In the genomic region with DNA sequence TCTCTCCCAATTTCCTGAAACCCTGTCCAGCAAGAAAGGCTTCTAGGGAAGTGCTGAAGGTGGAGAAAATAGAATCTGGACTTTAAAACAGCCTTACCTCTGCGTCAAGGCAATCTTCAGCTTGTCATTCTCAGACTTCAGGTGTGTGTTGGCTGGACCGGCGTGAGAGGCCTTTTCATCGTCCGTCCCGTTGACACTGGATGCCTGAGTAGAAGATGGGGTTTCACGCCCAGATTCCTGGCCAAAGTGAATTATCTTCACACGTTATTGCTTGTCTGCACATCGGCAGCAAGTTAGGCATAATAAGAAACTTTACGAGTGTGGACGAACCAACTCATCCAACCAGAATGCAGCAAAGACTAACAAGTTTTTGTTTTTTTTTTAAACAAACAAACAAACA, we compare ENCODE assay signal across 32 cellular contexts. TPM values are rescaled to one million over a fixed set of nuclear protein-coding genes. Genes with fewer than 3 reads are reported as not detected.
"Had no signal": no experiment of that assay in that cellular context is flagged by ENCODE, and none has a peak within 500 bp of the region (broad histone marks: within the 10 kb centered on the region; RNA-seq: fewer than 3 reads in every experiment).

No MANE protein-coding gene starts in this region.

- H3K4me3 Mint-ChIP-seq: activated B cell treated with CpG ODN at 0.5 μM for 24 hours; activated naive CD8-positive, alpha-beta T cell; activated T-cell treated with anti-CD3 and anti-CD28 coated beads, Interleukin-2, amount 50 U/mL, for 24 hours; activated T-helper 17 cell treated with anti-CD3 and anti-CD28 coated beads, Interleukin-2, amount 50 U/mL, for 72 hours; effector memory CD8-positive, alpha-beta T cell; T-helper 17 cell; T-helper 2 cell treated with Interferon-gamma antibody and Interleukin-4, amounts not matched to agents 5 μg/mL and 100 μg/mL, for 36 hours had no signal

- ATAC-seq: activated CD4-positive, CD25-positive, alpha-beta regulatory T cell treated with anti-CD3 and anti-CD28 coated beads, Interleukin-2, amount 50 U/mL, for 24 hours; activated T-helper 17 cell treated with anti-CD3 and anti-CD28 coated beads, Interleukin-2, amount 50 U/mL, for 72 hours; body of pancreas; effector memory CD8-positive, alpha-beta T cell; foreskin keratinocyte; gastrocnemius medialis; T-helper 17 cell had no signal

- H3K9me3 Mint-ChIP-seq: activated B cell treated with CpG ODN at 0.5 μM for 24 hours; activated T-cell treated with anti-CD3 and anti-CD28 coated beads, Interleukin-2, amount 50 U/mL, for 24 hours; activated T-helper 17 cell treated with anti-CD3 and anti-CD28 coated beads, Interleukin-2, amount 50 U/mL, for 72 hours; effector memory CD8-positive, alpha-beta T cell; T-helper 2 cell treated with Interferon-gamma antibody and Interleukin-4, amounts not matched to agents 5 μg/mL and 100 μg/mL, for 36 hours had no signal

- H3K4me1 Mint-ChIP-seq: activated T-helper 17 cell treated with anti-CD3 and anti-CD28 coated beads, Interleukin-2, amount 50 U/mL, for 72 hours had no signal

- DNase-seq: activated B cell treated with CpG ODN at 0.5 μM for 24 hours; activated CD4-positive, alpha-beta T cell treated with anti-CD3 and anti-CD28 coated beads for 48 hours; activated CD4-positive, alpha-beta T cell treated with anti-CD3 and anti-CD28 coated beads, Interleukin-2, amount 50 U/mL, for 1 hour; activated CD4-positive, alpha-beta T cell treated with anti-CD3 and anti-CD28 coated beads, Interleukin-2, amount 50 U/mL, for 48 hours; activated CD8-positive, alpha-beta memory T cell treated with anti-CD3 and anti-CD28 coated beads, Interleukin-2, amount 50 U/mL, for 48 hours; activated effector memory CD4-positive, alpha-beta T cell treated with Interleukin-2 at 50 U/mL for 16 hours; activated gamma-delta T cell treated with Interleukin-2 at 50 U/mL for 16 hours; activated naive CD4-positive, alpha-beta T cell treated with anti-CD3 and anti-CD28 coated beads, Interleukin-2, amount 50 U/mL, for 16 hours; activated naive CD4-positive, alpha-beta T cell treated with Interleukin-2 at 50 U/mL for 16 hours; activated T-cell treated with anti-CD3 and anti-CD28 coated beads for 4 hours; activated T-cell treated with anti-CD3 and anti-CD28 coated beads, Interleukin-2, amount 50 U/mL, for 24 hours; amniotic stem cell; anterior cingulate cortex; body of pancreas; caudate nucleus; cortex of kidney; dermis blood vessel endothelial cell; effector CD4-positive, alpha-beta T cell; effector memory CD8-positive, alpha-beta T cell; erythroblast; foreskin keratinocyte; gastrocnemius medialis; T-helper 1 cell; T-helper 17 cell; T1000; WERI-Rb-1 had no signal

- H3K27me3 ChIP-seq: body of pancreas, esophagus muscularis mucosa, foreskin keratinocyte, gastrocnemius medialis had no signal

- H3K27me3 Mint-ChIP-seq: activated B cell treated with CpG ODN at 0.5 μM for 24 hours; activated naive CD8-positive, alpha-beta T cell; activated T-cell treated with anti-CD3 and anti-CD28 coated beads, Interleukin-2, amount 50 U/mL, for 24 hours; activated T-helper 17 cell treated with anti-CD3 and anti-CD28 coated beads, Interleukin-2, amount 50 U/mL, for 72 hours had no signal

- H3K27ac Mint-ChIP-seq: activated B cell treated with CpG ODN at 0.5 μM for 24 hours; activated naive CD8-positive, alpha-beta T cell; activated T-cell treated with anti-CD3 and anti-CD28 coated beads, Interleukin-2, amount 50 U/mL, for 24 hours; activated T-helper 17 cell treated with anti-CD3 and anti-CD28 coated beads, Interleukin-2, amount 50 U/mL, for 72 hours; effector memory CD8-positive, alpha-beta T cell; T-helper 17 cell; T-helper 2 cell treated with Interferon-gamma antibody and Interleukin-4, amounts not matched to agents 5 μg/mL and 100 μg/mL, for 36 hours had no signal

- H3K36me3 ChIP-seq: gastrocnemius medialis had no signal

- H3K4me1 ChIP-seq: esophagus muscularis mucosa, foreskin keratinocyte, gastrocnemius medialis had no signal

- H3K27ac ChIP-seq: body of pancreas, esophagus muscularis mucosa, foreskin keratinocyte, gastrocnemius medialis, WERI-Rb-1 had no signal

- H3K9me3 ChIP-seq: body of pancreas, esophagus muscularis mucosa, gastrocnemius medialis had no signal

- H3K4me3 ChIP-seq: body of pancreas, esophagus muscularis mucosa, gastrocnemius medialis had no signal

RNA-seq across cellular contexts. Expression of a gene that starts 53.1 kb away (rescaled TPM):
- total RNA-seq: activated B cell treated with CpG ODN at 0.5 μM for 24 hours; activated T-helper 17 cell treated with anti-CD3 and anti-CD28 coated beads, Interleukin-2, amount 50 U/mL, for 72 hours; chondrocyte; dermis blood vessel endothelial cell; esophagus muscularis mucosa; foreskin keratinocyte; T-helper 17 cell had no signal
- polyA plus RNA-seq: foreskin keratinocyte had no signal
